7 cellular contexts compared by ENCODE assay signal in genomic region chr3:166171695-166172094, GRCh38.
"Had no signal": no experiment of that assay in that cellular context is flagged by ENCODE, and none has a peak within 500 bp of the region (broad histone marks: within the 10 kb centered on the region; RNA-seq: fewer than 3 reads in every experiment).

No MANE protein-coding gene starts in this region.

- H3K9ac ChIP-seq: KMS-11 had no signal

- H3K4me2 ChIP-seq: KMS-11 had no signal

- DNase-seq: Karpas-422, Kasumi-1, KBM-7, KG1 had no signal

- FAIRE-seq: HTR-8/SVneo had no signal

- H3K27ac ChIP-seq: HL-60, KMS-11 had no signal
